8 cellular contexts compared by ENCODE assay signal in genomic region chr12:98503343-98503592, GRCh38. TPM values are rescaled to one million over a fixed set of nuclear protein-coding genes. Genes with fewer than 3 reads are reported as not detected.
DNase-seq lines count a peak whose midpoint lies in the region; ATAC-seq, FAIRE-seq and TF ChIP-seq lines count a peak whose summit lies in the region.

No MANE protein-coding gene starts in this region.

- CTCF ChIA-PET in endothelial cell of umbilical vein (lab: Charles Lee), result interaction anchor here (1.0 to 1.2 kb wide), 3 partner anchors 10 to 79 kb away, joined by 4 to 5 read pairs (median 5); no protein-coding TSS in a partner anchor

- H3K36me3 ChIP-seq in CD4-positive, CD25-positive, alpha-beta regulatory T cell (ENCODE audit: control insufficient read depth, insufficient read depth, low read length), result no peaks in the 10 kb centered on the region
- H3K36me3 ChIP-seq in endothelial cell of umbilical vein (ENCODE audit: control insufficient read depth in 2 of 2, extremely low read depth in 1 of 2, insufficient read depth in 2 of 2, low read length in 2 of 2), result no peaks in the 10 kb centered on the region

- peak; percentile 74 for FAIRE-seq in endothelial cell of umbilical vein (lab: Jason Lieb, UNC)

- peaks cover 15% of the 10 kb centered on the region for H3K36me3 Mint-ChIP-seq in CD4-positive, CD25-positive, alpha-beta regulatory T cell

- H4K20me1 ChIP-seq in endothelial cell of umbilical vein (replicated peaks; ENCODE audit: control insufficient read depth, extremely low read depth, insufficient read depth, low read length), result no peaks in the 10 kb centered on the region

- peak overlapping the region; percentile 71 for H3K4me2 ChIP-seq in endothelial cell of umbilical vein (ENCODE audit: insufficient read depth, low read length)

- no peaks in the 10 kb centered on the region for H3K27me3 ChIP-seq in CD4-positive, CD25-positive, alpha-beta regulatory T cell (ENCODE audit: control insufficient read depth, insufficient read depth, low read length)
- H3K27me3 ChIP-seq in endothelial cell of umbilical vein (ENCODE audit: control insufficient read depth in 2 of 2, insufficient read depth in 2 of 2, low read length in 2 of 2), result no peaks in the 10 kb centered on the region

- intact Hi-C loops in endothelial cell of umbilical vein (cut with micrococcal nuclease), result loop anchor here (1.0 kb wide), 6 partner anchors 12 to 141 kb away; partner anchors contain the start of genes IKBIP and TMPO

- H3K9ac ChIP-seq in endothelial cell of umbilical vein (replicated peaks; ENCODE audit: extremely low read depth, insufficient read depth, low read length), result peak overlapping the region; percentile 90

- dilution Hi-C loops in endothelial cell of umbilical vein (cut with MboI; ENCODE audit: extremely low pct_ligation_motif_present, low sequenced_read_pairs), result no loop called here

- no peak for TF ChIP-seq POLR2A in endothelial cell of umbilical vein (IDR thresholded peaks at IDR 0.05; ENCODE audit: low read depth, low read length)

- peak; percentile 52 to 54 for ATAC-seq in CD4-positive, CD25-positive, alpha-beta regulatory T cell (ENCODE audit: low read depth in 2 of 2)
- ATAC-seq in GM19395 (IDR thresholded peaks at IDR 0.05; ENCODE audit: unreplicated experiment) (peak; percentile 66), HG03521 (IDR thresholded peaks at IDR 0.05; ENCODE audit: unreplicated experiment) (peak; percentile 56)

- TF ChIP-seq CTCF in endothelial cell of umbilical vein (IDR thresholded peaks at IDR 0.05; ENCODE audit: extremely low read depth in 1 of 2, insufficient read depth in 1 of 2, low read depth in 1 of 2, low read length in 2 of 2), result no peak

- peaks cover 17 to 41% (median 25%) of the 10 kb centered on the region in 4 donors for H3K4me1 Mint-ChIP-seq in CD4-positive, CD25-positive, alpha-beta regulatory T cell

- peak overlapping the region; percentile 88 to 99 (median 95) for H3K4me3 Mint-ChIP-seq in CD4-positive, CD25-positive, alpha-beta regulatory T cell

- DNase-seq in CD4-positive, CD25-positive, alpha-beta regulatory T cell, result peak in 2 of 3 donors; percentile 73 to 87
- peak; percentile 85 for DNase-seq in NOMO-1 treated with DMSO at 0.1 percent for 48 hours (lab: John Stamatoyannopoulos, UW; ENCODE audit: unreplicated experiment)
- peak; percentile 99 for DNase-seq in activated CD8-positive, alpha-beta memory T cell treated with anti-CD3 and anti-CD28 coated beads, Interleukin-2, amount 50 U/mL, for 48 hours
- DNase-seq in endothelial cell of umbilical vein (ENCODE audit: low read depth, low spot score), result peak; percentile 97
- DNase-seq in midbrain (lab: John Stamatoyannopoulos, UW), result peak; percentile 96
- DNase-seq in stimulated activated CD8-positive, alpha-beta memory T cell treated with anti-CD3 and anti-CD28 coated beads, Interleukin-2, amount 100 ng/mL, for 1 hour (ENCODE audit: low read depth in 2 of 2), result peak; percentile 64 to 71

- H3K9me1 ChIP-seq in endothelial cell of umbilical vein (replicated peaks; ENCODE audit: control insufficient read depth, extremely low read depth, insufficient read depth, low read length), result no peaks in the 10 kb centered on the region

- H3K9me3 Mint-ChIP-seq in CD4-positive, CD25-positive, alpha-beta regulatory T cell, result peaks cover 0 to 14% (median 1%) of the 10 kb centered on the region in 7 donors

- H3K79me2 ChIP-seq in endothelial cell of umbilical vein (ENCODE audit: control insufficient read depth, insufficient read depth, low read length), result no peaks in the 10 kb centered on the region

- peaks cover 20% of the 10 kb centered on the region for H3K27me3 Mint-ChIP-seq in CD4-positive, CD25-positive, alpha-beta regulatory T cell

- peak overlapping the region; percentile 73 for H2AFZ ChIP-seq in endothelial cell of umbilical vein (ENCODE audit: low read depth, low read length)

- H3K4me1 ChIP-seq in CD4-positive, CD25-positive, alpha-beta regulatory T cell (ENCODE audit: control insufficient read depth, insufficient read depth, low read length, poor library complexity, severe bottlenecking), result peaks cover 10% of the 10 kb centered on the region
- H3K4me1 ChIP-seq in endothelial cell of umbilical vein (ENCODE audit: control insufficient read depth, extremely low read depth, insufficient read depth, low read length), result peaks cover 2% of the 10 kb centered on the region

- no TSS peak for BruUV-seq in endothelial cell of umbilical vein (replicated peaks; lab: Mats Ljungman, UMichigan)

- H3K27ac ChIP-seq in CD4-positive, CD25-positive, alpha-beta regulatory T cell (ENCODE audit: insufficient read depth, low read length, poor library complexity, severe bottlenecking), result peak overlapping the region; percentile 95
- H3K27ac ChIP-seq in endothelial cell of umbilical vein (ENCODE audit: insufficient read depth, low read depth, low read length), result peak overlapping the region; percentile 93

- H3K9me3 ChIP-seq in CD4-positive, CD25-positive, alpha-beta regulatory T cell (ENCODE audit: control insufficient read depth in 2 of 2, low read length in 2 of 2), result no peaks in the 10 kb centered on the region
- H3K9me3 ChIP-seq in endothelial cell of umbilical vein (replicated peaks; ENCODE audit: control insufficient read depth, insufficient read depth, low read length), result no peaks in the 10 kb centered on the region

- peak overlapping the region; percentile 96 for H3K4me3 ChIP-seq in CD4-positive, CD25-positive, alpha-beta regulatory T cell (ENCODE audit: low read depth, low read length)
- H3K4me3 ChIP-seq in endothelial cell of umbilical vein (replicated peaks in 1 of 3; ENCODE audit: insufficient read depth in 1 of 3, low read depth in 1 of 3, low read length in 3 of 3), result peak overlapping the region; percentile 51 to 83 (median 57)

- H3K27ac Mint-ChIP-seq in CD4-positive, CD25-positive, alpha-beta regulatory T cell, result peak overlapping the region; percentile 99 to 100 (median 99)

- POLR2A ChIA-PET in endothelial cell of umbilical vein (lab: Charles Lee), result interaction anchor here (0.6 to 0.9 kb wide), 2 partner anchors 28 to 52 kb away, joined by 3 to 5 read pairs; no protein-coding TSS in a partner anchor

TF ChIP-seq in endothelial cell of umbilical vein, 7 proteins besides CTCF, POLR2A, EP300 and RAD21:
- TF ChIP-seq MYC (IDR thresholded peaks at IDR 0.05; ENCODE audit: low read depth, low read length), result no peak
- peak; percentile 36 for TF ChIP-seq GATA2 (IDR thresholded peaks at IDR 0.05; ENCODE audit: insufficient read depth, insufficient read length, low read depth, low read length)

RNA-seq across cellular contexts. Expression of gene TMPO, which starts 12.1 kb away (rescaled TPM):
- total RNA-seq in CD4-positive, CD25-positive, alpha-beta regulatory T cell, result 105 TPM
- 10 to 100 TPM; 40.3 to 65.7 (median 58.2) TPM for polyA plus RNA-seq in CD4-positive, CD25-positive, alpha-beta regulatory T cell
- total RNA-seq in endothelial cell of umbilical vein, result 139 and 150 TPM in 2 replicates
- 19.5 and 27.8 TPM in 2 replicates for polyA plus RNA-seq in endothelial cell of umbilical vein
- 40.8 and 43.5 TPM in 2 replicates for polyA plus RNA-seq in endothelial cell of umbilical vein (2011; cell fraction: cytosol; rRNA removed)
- 44.9 and 71.1 TPM in 2 replicates for polyA plus RNA-seq in endothelial cell of umbilical vein (2011; cell fraction: nucleus; rRNA removed)
- 40.5 and 82.5 TPM in 2 replicates for polyA plus RNA-seq in endothelial cell of umbilical vein (2012)
- polyA minus RNA-seq in endothelial cell of umbilical vein, result 28.6 and 31.0 TPM in 2 replicates
- polyA minus RNA-seq in endothelial cell of umbilical vein (2011; cell fraction: cytosol; rRNA and poly(A)+ RNA removed), result 121 TPM
- 54.9 and 69.5 TPM in 2 replicates for polyA minus RNA-seq in endothelial cell of umbilical vein (2011; cell fraction: nucleus; rRNA and poly(A)+ RNA removed)

Comparison
In these comparisons a context has a peak if more than half of its experiments do, and no peak if none do; other contexts are left out.
1. Peak in every context shown above with its lines: DNase-seq, ATAC-seq, H3K4me3 ChIP-seq and H3K27ac ChIP-seq.